23 cellular contexts compared by ENCODE assay signal in the genomic region with DNA sequence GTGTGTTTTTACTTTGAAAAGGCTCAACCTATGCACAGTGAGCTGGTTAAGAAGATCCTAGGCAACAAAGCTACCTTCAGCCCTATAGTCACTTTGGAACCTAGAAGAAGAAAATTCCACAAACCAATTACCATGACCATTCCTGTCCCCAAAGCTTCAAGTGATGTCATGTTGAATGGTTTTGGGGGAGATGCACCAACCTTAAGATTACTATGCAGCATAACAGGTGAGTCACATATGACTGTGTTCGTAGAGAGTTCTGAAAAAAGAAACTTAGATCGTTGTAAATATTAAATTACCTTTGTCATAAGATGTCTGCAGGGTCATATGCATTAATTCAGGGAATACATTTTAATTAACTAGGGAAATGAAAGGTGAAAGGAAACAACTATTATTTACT.
"Had no signal": no experiment of that assay in that cellular context is flagged by ENCODE, and none has a peak within 500 bp of the region (broad histone marks: within the 10 kb centered on the region; RNA-seq: fewer than 3 reads in every experiment).

No MANE protein-coding gene starts in this region.

- H3K36me3 ChIP-seq: neutrophil, ovary, prostate gland, thyroid gland, upper lobe of right lung had no signal

- H3K27ac ChIP-seq: cardiac muscle cell, epithelial cell of prostate, neutrophil, ovary, prostate gland, right atrium auricular region, thyroid gland, upper lobe of right lung had no signal

- H3K27me3 ChIP-seq: cardiac muscle cell, neutrophil, ovary, right atrium auricular region, thyroid gland, upper lobe of right lung had no signal

- H3K9me3 ChIP-seq: neutrophil, ovary, prostate gland, right atrium auricular region, thyroid gland, upper lobe of right lung had no signal

- H3K4me1 ChIP-seq: prostate gland, right atrium auricular region, thyroid gland, upper lobe of right lung had no signal

- H3K4me3 ChIP-seq: cardiac muscle cell, ovary, prostate gland, right atrium auricular region, thyroid gland, upper lobe of right lung had no signal

- DNase-seq: activated CD4-positive, alpha-beta T cell treated with anti-CD3 and anti-CD28 coated beads for 4 hours; activated CD4-positive, alpha-beta T cell treated with anti-CD3 and anti-CD28 coated beads, Interleukin-2, amount 50 U/mL, for 48 hours; activated CD4-positive, CD25-positive, alpha-beta regulatory T cell; activated effector memory CD4-positive, alpha-beta T cell treated with anti-CD3 and anti-CD28 coated beads, Interleukin-2, amount 50 U/mL, for 16 hours; activated naive CD4-positive, alpha-beta T cell treated with anti-CD3 and anti-CD28 coated beads, Interleukin-2, amount 10 ng/mL, durations not matched to agents 7 days and 5 days; activated T-cell treated with anti-CD3 and anti-CD28 coated beads, Interleukin-2, amount 50 U/mL, for 72 hours; cortex of kidney; endodermal cell; foreskin fibroblast; immature natural killer cell; left cardiac atrium; mesenchymal stem cell; ovary; stimulated activated CD4-positive, alpha-beta T cell treated with anti-CD3 and anti-CD28 coated beads, Interleukin-4, amount 100 ng/mL, for 24 hours; stimulated activated naive CD8-positive, alpha-beta T cell treated with anti-CD3 and anti-CD28 coated beads, Interleukin-15, Interleukin-2, amounts not matched to agents 100 U/mL and 50 U/mL, for 24 hours; T-helper 1 cell; thyroid gland; upper lobe of right lung had no signal
